ENCODE assay signal across 8 cellular contexts in the genomic region with DNA sequence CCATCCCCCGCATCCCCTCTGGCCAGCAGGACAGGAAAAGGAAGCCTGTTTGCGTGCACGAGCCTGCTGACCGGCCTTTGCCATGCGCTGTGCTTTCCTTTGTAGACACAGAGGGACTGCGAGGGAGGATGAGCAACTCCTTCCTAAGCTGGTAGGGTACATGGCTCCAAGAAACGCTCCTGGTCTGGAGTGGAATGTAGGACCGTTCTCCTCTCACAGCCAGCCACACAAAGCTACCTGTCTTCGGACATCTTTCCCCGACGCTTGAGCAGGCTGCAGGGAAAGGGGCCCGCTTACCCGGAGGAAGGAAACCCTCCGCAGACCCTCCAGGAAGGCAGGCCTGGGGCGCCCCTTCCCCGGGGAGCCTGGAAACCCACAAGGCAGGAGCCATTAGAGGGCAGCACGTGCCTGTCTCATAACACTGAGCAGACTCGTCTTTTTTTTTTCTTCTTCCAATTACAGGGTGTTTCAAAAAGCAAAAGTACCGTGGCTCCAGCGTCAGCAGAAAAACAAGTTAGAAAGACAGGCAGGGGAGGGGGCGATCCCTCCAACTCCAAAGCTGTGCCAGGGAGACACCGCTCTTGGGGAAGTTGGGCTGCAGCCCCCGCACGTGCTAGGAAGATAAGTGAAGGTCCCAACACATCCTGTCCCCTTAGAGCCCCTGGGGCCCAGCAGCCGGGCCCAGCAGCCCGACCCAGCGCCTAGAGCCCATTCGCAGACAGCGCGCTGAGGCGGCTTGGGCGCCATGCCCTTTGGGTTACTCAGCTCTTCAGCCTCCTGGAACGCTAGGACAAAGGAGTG.
A peak's percentile ranks its signal among the peaks of the same experiment; 100 is the strongest.
DNase-seq lines count a peak whose midpoint lies in the region; TF ChIP-seq lines count a peak whose summit lies in the region.

No MANE protein-coding gene starts in this region.

- no peaks in the 10 kb centered on the region for H4K20me1 ChIP-seq in DOHH2 (ENCODE audit: control insufficient read depth, insufficient read depth, low read depth, low read length)

- H3K36me3 ChIP-seq in DOHH2 (ENCODE audit: control insufficient read depth, low read length) (no peaks in the 10 kb centered on the region), HUES48 (ENCODE audit: control insufficient read depth, insufficient read depth, low read length) (no peaks in the 10 kb centered on the region), transverse colon (no peaks in the 10 kb centered on the region)

- no peaks in the 10 kb centered on the region for H3K79me2 ChIP-seq in DOHH2 (ENCODE audit: control insufficient read depth, low read length)

- 10% methylated on average over 33 of the region's 33 CpGs; no CpG with 5 or more reads in 1 of the 2 donors for WGBS in transverse colon (ENCODE audit: low coverage in 1 of 2), 2 donors

- H3K4me3 ChIP-seq in DOHH2 (ENCODE audit: low read length) (no peak overlapping the region), HUES48 (ENCODE audit: low read depth, low read length) (peak overlapping the region; percentile 43), transverse colon (peak overlapping the region; percentile 16 to 45 (median 25))

- peaks cover 8% of the 10 kb centered on the region for H3K4me1 ChIP-seq in DOHH2 (ENCODE audit: control insufficient read depth, low read length)
- H3K4me1 ChIP-seq in HUES48 (ENCODE audit: control insufficient read depth, insufficient read depth, low read length), result peaks cover 38% of the 10 kb centered on the region
- H3K4me1 ChIP-seq in transverse colon, result peaks cover 28 to 51% (median 40%) of the 10 kb centered on the region in 4 donors

- no peaks in the 10 kb centered on the region for H3K9me2 ChIP-seq in DOHH2 (replicated peaks; ENCODE audit: control insufficient read depth, low read length)

- peak overlapping the region; percentile 73 for H3K9ac ChIP-seq in HUES48 (ENCODE audit: low read depth, low read length)

- H3K4me2 ChIP-seq in DOHH2 (ENCODE audit: low read length), result peak overlapping the region; percentile 43

- TF ChIP-seq POLR2A in transverse colon (IDR thresholded peaks at IDR 0.05), result peak; percentile 23

- DNase-seq in SHP77 (lab: John Stamatoyannopoulos, UW) (peak; percentile 37 to 51), germinal center (ENCODE audit: low spot score) (peak; percentile 26), nucleus accumbens (lab: John Stamatoyannopoulos, UW) (peak in 37 of 56 donors; percentile 10 to 70 (median 36)), transverse colon (peak; percentile 81), NK-92 (lab: John Stamatoyannopoulos, UW; ENCODE audit: unreplicated experiment) (no peak)
- peak; percentile 74 for DNase-seq in activated naive CD4-positive, alpha-beta T cell treated with anti-CD3 and anti-CD28 coated beads, Interleukin-2, amount 50 U/mL, for 16 hours

- H3F3A ChIP-seq in DOHH2 (ENCODE audit: control insufficient read depth, insufficient read depth), result no peaks in the 10 kb centered on the region

- no peak overlapping the region for H3K27ac ChIP-seq in DOHH2 (ENCODE audit: low read depth, low read length)
- H3K27ac ChIP-seq in HUES48 (ENCODE audit: low read depth, low read length), result peak overlapping the region; percentile 76
- peak overlapping the region; percentile 87 to 93 (median 90) for H3K27ac ChIP-seq in transverse colon

- TF ChIP-seq CTCF in DOHH2 (IDR thresholded peaks at IDR 0.05; ENCODE audit: low read depth, low read length, poor library complexity, severe bottlenecking) (peak; percentile 53), transverse colon (IDR thresholded peaks at IDR 0.05) (peak; percentile 54 to 69 (median 59))

- no peak for TF ChIP-seq EP300 in transverse colon (IDR thresholded peaks at IDR 0.05; ENCODE audit: low read depth)

- intact Hi-C loops in transverse colon (cut with DNase I; ENCODE audit: low total_unique reads), result no loop called here

- H3K27me3 ChIP-seq in DOHH2 (ENCODE audit: control insufficient read depth, low read length) (peaks cover 38% of the 10 kb centered on the region), HUES48 (ENCODE audit: control insufficient read depth, insufficient read depth, low read length) (peaks cover 18% of the 10 kb centered on the region), transverse colon (no peaks in the 10 kb centered on the region)

- in situ Hi-C loops in transverse colon (cut with MboI; ENCODE audit: low pct_ligation_motif_present in 1 of 4, low pct_unique_long_range_greater_than_20kb in 1 of 4, low sequenced_read_pairs in 3 of 4), result loop anchor here in 1 of 4 donors (25.0 kb wide), 1 partner anchor 513 kb away; no protein-coding TSS in a partner anchor

- no peaks in the 10 kb centered on the region for H3K9me3 ChIP-seq in DOHH2 (ENCODE audit: control insufficient read depth, insufficient read depth, low read length)
- H3K9me3 ChIP-seq in HUES48 (ENCODE audit: control insufficient read depth, insufficient read depth, low read length), result no peaks in the 10 kb centered on the region
- H3K9me3 ChIP-seq in transverse colon, result no peaks in the 10 kb centered on the region
